In the genomic region with DNA sequence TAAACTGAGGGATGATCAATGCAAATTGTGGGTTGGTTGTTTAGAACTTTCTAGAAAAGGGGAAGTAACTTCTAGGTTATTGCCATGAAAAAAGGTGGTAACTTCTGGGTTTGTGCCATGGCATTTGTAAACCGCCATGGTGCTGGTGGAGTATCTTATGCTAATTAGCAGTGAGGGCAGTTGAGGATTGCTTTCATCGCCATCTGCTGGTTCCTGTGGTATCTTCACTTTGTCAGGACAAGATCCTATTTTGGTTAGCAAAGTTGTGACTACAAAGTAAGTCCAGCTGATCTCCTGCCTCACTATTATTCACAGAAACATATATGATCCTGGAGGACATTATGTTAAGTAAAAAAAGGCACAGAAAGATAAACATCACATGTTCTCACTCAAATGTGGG, we compare ENCODE assay signal across 17 cellular contexts.
DNase-seq lines count a peak whose midpoint lies in the region; ATAC-seq and TF ChIP-seq lines count a peak whose summit lies in the region.
"Had no signal": no experiment of that assay in that cellular context is flagged by ENCODE, and none has a peak within 500 bp of the region (broad histone marks: within the 10 kb centered on the region; RNA-seq: fewer than 3 reads in every experiment).

No MANE protein-coding gene starts in this region.

- H3K36me3 ChIP-seq in OCI-LY3 (replicated peaks; ENCODE audit: low read depth, low read length) (no peaks in the 10 kb centered on the region), endodermal cell (ENCODE audit: control insufficient read depth, insufficient read depth, low read length) (no peaks in the 10 kb centered on the region), left lung (no peaks in the 10 kb centered on the region), ovary (no peaks in the 10 kb centered on the region)
- no peaks in the 10 kb centered on the region for H3K36me3 ChIP-seq in CD8-positive, alpha-beta T cell (ENCODE audit: insufficient read depth, low read length)
- H3K36me3 ChIP-seq: gastrocnemius medialis had no signal

- WGBS in endodermal cell (ENCODE audit: insufficient coverage in 1 of 2, insufficient read length in 1 of 2), 2 experiments: 93 to 100% methylated on average over 2 of the region's 2 CpGs
- 86 to 92% (median 87%) methylated on average over 2 of the region's 2 CpGs for WGBS in ovary, 3 donors

- POLR2A ChIA-PET in CD8-positive, alpha-beta T cell (lab: Charles Lee): no interaction called here

- no peak for ATAC-seq in left lung
- no peak for ATAC-seq in CD8-positive, alpha-beta T cell
- ATAC-seq: gastrocnemius medialis had no signal

- no peaks in the 10 kb centered on the region for H3K4me1 Mint-ChIP-seq in endodermal cell
- H3K4me1 Mint-ChIP-seq in CD8-positive, alpha-beta T cell (ENCODE audit: low read depth): no peaks in the 10 kb centered on the region

- no peaks in the 10 kb centered on the region for H3K27me3 ChIP-seq in OCI-LY3 (ENCODE audit: low read depth, low read length)
- no peaks in the 10 kb centered on the region for H3K27me3 ChIP-seq in endodermal cell (ENCODE audit: control insufficient read depth, insufficient read depth, low read length, poor library complexity, severe bottlenecking)
- H3K27me3 ChIP-seq in left lung: no peaks in the 10 kb centered on the region
- H3K27me3 ChIP-seq in CD8-positive, alpha-beta T cell (ENCODE audit: insufficient read depth, low read length): no peaks in the 10 kb centered on the region
- no peaks in the 10 kb centered on the region for H3K27me3 ChIP-seq in ovary
- H3K27me3 ChIP-seq: gastrocnemius medialis had no signal

- H3K36me3 Mint-ChIP-seq in endodermal cell (ENCODE audit: low read depth): peaks cover 4% of the 10 kb centered on the region
- no peaks in the 10 kb centered on the region for H3K36me3 Mint-ChIP-seq in CD8-positive, alpha-beta T cell

- no peak overlapping the region for H3K4me3 Mint-ChIP-seq in endodermal cell
- H3K4me3 Mint-ChIP-seq in CD8-positive, alpha-beta T cell: no peak overlapping the region

- intact Hi-C loops in left lung (cut with DNase I): no loop called here
- intact Hi-C loops in CD8-positive, alpha-beta T cell (cut with DNase I, micrococcal nuclease): no loop called here
- intact Hi-C loops in ovary (cut with DNase I): no loop called here

- H3K4me1 ChIP-seq in OCI-LY3 (ENCODE audit: low read length) (no peaks in the 10 kb centered on the region), endodermal cell (ENCODE audit: control insufficient read depth, insufficient read depth, low read length) (no peaks in the 10 kb centered on the region), left lung (no peaks in the 10 kb centered on the region), ovary (ENCODE audit: insufficient read depth) (no peaks in the 10 kb centered on the region)
- no peaks in the 10 kb centered on the region for H3K4me1 ChIP-seq in CD8-positive, alpha-beta T cell (ENCODE audit: insufficient read depth, low read length)
- H3K4me1 ChIP-seq: gastrocnemius medialis had no signal

- H3K9me3 ChIP-seq in OCI-LY3 (ENCODE audit: insufficient read depth, low read length) (no peaks in the 10 kb centered on the region), endodermal cell (ENCODE audit: control insufficient read depth, low read length) (peaks cover 44% of the 10 kb centered on the region), left lung (peaks cover 0 to 34% of the 10 kb centered on the region in 2 donors), ovary (no peaks in the 10 kb centered on the region)
- H3K9me3 ChIP-seq in CD8-positive, alpha-beta T cell (ENCODE audit: low read length): peaks cover 4% of the 10 kb centered on the region
- H3K9me3 ChIP-seq: gastrocnemius medialis had no signal

- H3K4me3 ChIP-seq in OCI-LY3 (ENCODE audit: low read length): no peak overlapping the region
- no peak overlapping the region for H3K4me3 ChIP-seq in endodermal cell (ENCODE audit: low read length)
- no peak overlapping the region for H3K4me3 ChIP-seq in left lung
- H3K4me3 ChIP-seq in CD8-positive, alpha-beta T cell (ENCODE audit: low read depth, low read length): no peak overlapping the region
- H3K4me3 ChIP-seq in ovary: no peak overlapping the region
- H3K4me3 ChIP-seq: gastrocnemius medialis had no signal

- no peaks in the 10 kb centered on the region for H4K20me1 ChIP-seq in OCI-LY3 (ENCODE audit: insufficient read depth, low read length)

- TF ChIP-seq EP300 in ovary (IDR thresholded peaks at IDR 0.05): no peak

- no peak overlapping the region for H3K27ac ChIP-seq in 22Rv1
- no peak overlapping the region for H3K27ac ChIP-seq in OCI-LY3 (ENCODE audit: low read length)
- H3K27ac ChIP-seq in endodermal cell (ENCODE audit: low read depth, low read length): no peak overlapping the region
- no peak overlapping the region for H3K27ac ChIP-seq in left lung
- no peak overlapping the region for H3K27ac ChIP-seq in CD8-positive, alpha-beta T cell (ENCODE audit: low read depth, low read length)
- H3K27ac ChIP-seq in ovary: no peak overlapping the region
- H3K27ac ChIP-seq: gastrocnemius medialis had no signal

- no peak overlapping the region for H2AFZ ChIP-seq in OCI-LY3 (ENCODE audit: low read depth, low read length)

- peaks cover 48% of the 10 kb centered on the region for H3K9me3 Mint-ChIP-seq in endodermal cell
- peaks cover 30% of the 10 kb centered on the region for H3K9me3 Mint-ChIP-seq in CD8-positive, alpha-beta T cell

- TF ChIP-seq CTCF in 22Rv1 (IDR thresholded peaks at IDR 0.05): peak; percentile 61
- peak; percentile 3; the same call in 1 of the 2 replicates for TF ChIP-seq CTCF in OCI-LY3 (IDR thresholded peaks at IDR 0.05; ENCODE audit: low read depth, low read length)
- peak; percentile 55 for TF ChIP-seq CTCF in endodermal cell (conservative IDR thresholded peaks at IDR 0.05)
- no peak for TF ChIP-seq CTCF in left lung (IDR thresholded peaks at IDR 0.05)
- TF ChIP-seq CTCF in CD8-positive, alpha-beta T cell (IDR thresholded peaks at IDR 0.05): no peak
- no peak for TF ChIP-seq CTCF in ovary (IDR thresholded peaks at IDR 0.05)

- no peaks in the 10 kb centered on the region for H3K27me3 Mint-ChIP-seq in endodermal cell (ENCODE audit: insufficient read depth)
- no peaks in the 10 kb centered on the region for H3K27me3 Mint-ChIP-seq in CD8-positive, alpha-beta T cell (ENCODE audit: low read depth)

- no peaks in the 10 kb centered on the region for H3K79me2 ChIP-seq in OCI-LY3 (ENCODE audit: low read length)

- H3K27ac Mint-ChIP-seq in endodermal cell: no peak overlapping the region
- H3K27ac Mint-ChIP-seq in CD8-positive, alpha-beta T cell: no peak overlapping the region

- DNase-seq in ELF-1 (ENCODE audit: low read depth, low spot score) (peak; percentile 14), endodermal cell (peak; percentile 62), EL (no peak), left lung (no peak), ovary (no peak)
- no peak for DNase-seq in CD8-positive, alpha-beta T cell
- DNase-seq: central memory CD4-positive, alpha-beta T cell; DND-41; gastrocnemius medialis; mesenchymal stem cell; NCI-H2081; NCI-H526 treated with DMSO at 0.1 percent for 48 hours; SHP77; substantia nigra; T1000 had no signal

- H3K9ac ChIP-seq in OCI-LY3 (ENCODE audit: low read length): no peak overlapping the region
- H3K9ac ChIP-seq in endodermal cell (ENCODE audit: extremely low read depth, low read length, poor library complexity, severe bottlenecking): no peak overlapping the region

- no peak overlapping the region for H3K4me2 ChIP-seq in OCI-LY3 (ENCODE audit: low read length)

- TF ChIP-seq POLR2A in ovary (IDR thresholded peaks at IDR 0.05): no peak

- CTCF ChIA-PET in CD8-positive, alpha-beta T cell (lab: Charles Lee): no interaction called here

Comparison
In these comparisons a context has a peak if more than half of its experiments do, and no peak if none do; other contexts are left out.
1. CTCF ChIP-seq: peak in 22Rv1 (single experiment), OCI-LY3 (single experiment) and endodermal cell (single experiment); none in left lung (0 of 2), CD8-positive, alpha-beta T cell (single experiment) and ovary (0 of 3).
2. DNase-seq: peak in ELF-1 (single experiment) and endodermal cell (single experiment); none in EL (single experiment), left lung (0 of 2), CD8-positive, alpha-beta T cell (0 of 7) and ovary (0 of 5).